Comparison of ENCODE assay signal across 16 cellular contexts in genomic region chr4:56619816-56620215, GRCh38.
"Had no signal": no experiment of that assay in that cellular context is flagged by ENCODE, and none has a peak within 500 bp of the region (broad histone marks: within the 10 kb centered on the region; RNA-seq: fewer than 3 reads in every experiment).

No MANE protein-coding gene starts in this region.

- DNase-seq: activated CD4-positive, alpha-beta memory T cell treated with anti-CD3 and anti-CD28 coated beads, Interleukin-2, amount 10 ng/mL, durations not matched to agents 7 days and 5 days; activated CD8-positive, alpha-beta memory T cell treated with anti-CD3 and anti-CD28 coated beads, Interleukin-2, amount 10 ng/mL, durations not matched to agents 7 days and 5 days; amniotic stem cell; caudate nucleus; effector memory CD8-positive, alpha-beta T cell; esophagus squamous epithelium; hippocampal formation; ovary; stomach; T-helper 17 cell had no signal

- H3K4me1 Mint-ChIP-seq: activated CD4-positive, alpha-beta T cell treated with anti-CD3 and anti-CD28 coated beads for 36 hours had no signal

- H3K27ac Mint-ChIP-seq: activated CD4-positive, alpha-beta memory T cell treated with anti-CD3 and anti-CD28 coated beads, Interleukin-2, amount 10 ng/mL, durations not matched to agents 7 days and 5 days; activated CD4-positive, alpha-beta T cell treated with anti-CD3 and anti-CD28 coated beads for 36 hours; activated CD8-positive, alpha-beta memory T cell treated with anti-CD3 and anti-CD28 coated beads, Interleukin-2, amount 10 ng/mL, durations not matched to agents 7 days and 5 days; activated naive CD8-positive, alpha-beta T cell; effector memory CD8-positive, alpha-beta T cell; stimulated activated effector memory CD8-positive, alpha-beta T cell treated with anti-CD3 and anti-CD28 coated beads, Interleukin-12 subunit alpha, Interleukin-12 subunit beta, amount 100 ng/mL, for 72 hours; T-helper 17 cell; type B pancreatic cell had no signal

- H3K4me3 ChIP-seq: esophagus squamous epithelium, ovary, stomach had no signal

- ATAC-seq: effector memory CD8-positive, alpha-beta T cell; left lobe of liver; sciatic nerve; T-helper 17 cell had no signal

- H3K27me3 Mint-ChIP-seq: type B pancreatic cell had no signal

- H3K36me3 Mint-ChIP-seq: stimulated activated effector memory CD8-positive, alpha-beta T cell treated with anti-CD3 and anti-CD28 coated beads, Interleukin-12 subunit alpha, Interleukin-12 subunit beta, amount 100 ng/mL, for 72 hours; type B pancreatic cell had no signal

- H3K9me3 Mint-ChIP-seq: effector memory CD8-positive, alpha-beta T cell; stimulated activated effector memory CD8-positive, alpha-beta T cell treated with anti-CD3 and anti-CD28 coated beads, Interleukin-12 subunit alpha, Interleukin-12 subunit beta, amount 100 ng/mL, for 72 hours had no signal

- H3K4me3 Mint-ChIP-seq: activated CD4-positive, alpha-beta memory T cell treated with anti-CD3 and anti-CD28 coated beads, Interleukin-2, amount 10 ng/mL, durations not matched to agents 7 days and 5 days; activated CD4-positive, alpha-beta T cell treated with anti-CD3 and anti-CD28 coated beads for 36 hours; activated CD8-positive, alpha-beta memory T cell treated with anti-CD3 and anti-CD28 coated beads, Interleukin-2, amount 10 ng/mL, durations not matched to agents 7 days and 5 days; activated naive CD8-positive, alpha-beta T cell; effector memory CD8-positive, alpha-beta T cell; stimulated activated effector memory CD8-positive, alpha-beta T cell treated with anti-CD3 and anti-CD28 coated beads, Interleukin-12 subunit alpha, Interleukin-12 subunit beta, amount 100 ng/mL, for 72 hours; T-helper 17 cell; type B pancreatic cell had no signal
